In genomic region chr18:79356435-79356834, GRCh38 we compare ENCODE assay signal across 1 cellular context.
TF ChIP-seq lines count a peak whose summit lies in the region.

No MANE protein-coding gene starts in this region.

TF ChIP-seq in GM23338, 12 proteins besides CTCF, POLR2A, EP300 and RAD21 (continued from another document):
- TF ChIP-seq JUNB (IDR thresholded peaks at IDR 0.05; ENCODE audit: unreplicated experiment) (no peak), CREB1 (CRISPR knock-in tag; IDR thresholded peaks at IDR 0.05; ENCODE audit: low read depth) (no peak), ZNF331 (CRISPR knock-in tag; IDR thresholded peaks at IDR 0.05; ENCODE audit: low read depth) (no peak), NANOG (IDR thresholded peaks at IDR 0.05; ENCODE audit: borderline replicate concordance) (no peak), EZH2 (IDR thresholded peaks at IDR 0.05; ENCODE audit: low read depth, unreplicated experiment) (no peak)
- TF ChIP-seq, protein P1, sequence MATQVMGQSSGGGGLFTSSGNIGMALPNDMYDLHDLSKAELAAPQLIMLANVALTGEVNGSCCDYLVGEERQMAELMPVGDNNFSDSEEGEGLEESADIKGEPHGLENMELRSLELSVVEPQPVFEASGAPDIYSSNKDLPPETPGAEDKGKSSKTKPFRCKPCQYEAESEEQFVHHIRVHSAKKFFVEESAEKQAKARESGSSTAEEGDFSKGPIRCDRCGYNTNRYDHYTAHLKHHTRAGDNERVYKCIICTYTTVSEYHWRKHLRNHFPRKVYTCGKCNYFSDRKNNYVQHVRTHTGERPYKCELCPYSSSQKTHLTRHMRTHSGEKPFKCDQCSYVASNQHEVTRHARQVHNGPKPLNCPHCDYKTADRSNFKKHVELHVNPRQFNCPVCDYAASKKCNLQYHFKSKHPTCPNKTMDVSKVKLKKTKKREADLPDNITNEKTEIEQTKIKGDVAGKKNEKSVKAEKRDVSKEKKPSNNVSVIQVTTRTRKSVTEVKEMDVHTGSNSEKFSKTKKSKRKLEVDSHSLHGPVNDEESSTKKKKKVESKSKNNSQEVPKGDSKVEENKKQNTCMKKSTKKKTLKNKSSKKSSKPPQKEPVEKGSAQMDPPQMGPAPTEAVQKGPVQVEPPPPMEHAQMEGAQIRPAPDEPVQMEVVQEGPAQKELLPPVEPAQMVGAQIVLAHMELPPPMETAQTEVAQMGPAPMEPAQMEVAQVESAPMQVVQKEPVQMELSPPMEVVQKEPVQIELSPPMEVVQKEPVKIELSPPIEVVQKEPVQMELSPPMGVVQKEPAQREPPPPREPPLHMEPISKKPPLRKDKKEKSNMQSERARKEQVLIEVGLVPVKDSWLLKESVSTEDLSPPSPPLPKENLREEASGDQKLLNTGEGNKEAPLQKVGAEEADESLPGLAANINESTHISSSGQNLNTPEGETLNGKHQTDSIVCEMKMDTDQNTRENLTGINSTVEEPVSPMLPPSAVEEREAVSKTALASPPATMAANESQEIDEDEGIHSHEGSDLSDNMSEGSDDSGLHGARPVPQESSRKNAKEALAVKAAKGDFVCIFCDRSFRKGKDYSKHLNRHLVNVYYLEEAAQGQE (IDR thresholded peaks at IDR 0.05; ENCODE audit: unreplicated experiment) = no peak
TF ChIP-seq in GM23338: peak in this region for 0.
